ENCODE assay signal across 8 cellular contexts in genomic region chrX:65688403-65688881, GRCh38. TPM values are rescaled to one million over a fixed set of nuclear protein-coding genes. Genes with fewer than 3 reads are reported as not detected.
DNase-seq lines count a peak whose midpoint lies in the region; ATAC-seq and TF ChIP-seq lines count a peak whose summit lies in the region.

No MANE protein-coding gene starts in this region.

- H3K27me3 ChIP-seq in vagina = no peaks in the 10 kb centered on the region

- peaks cover 81% of the 10 kb centered on the region for H3K4me1 Mint-ChIP-seq in activated CD4-positive, alpha-beta T cell treated with anti-CD3 and anti-CD28 coated beads for 36 hours
- H3K4me1 Mint-ChIP-seq in mesothelial cell of epicardium = peaks cover 2% of the 10 kb centered on the region

- H3K79me2 ChIP-seq in OCI-LY7 (ENCODE audit: insufficient read depth, low read depth, low read length) = peaks cover 99% of the 10 kb centered on the region

- H3K4me1 ChIP-seq in OCI-LY7 (ENCODE audit: insufficient read depth, low read length, poor library complexity, severe bottlenecking) (peaks cover 91% of the 10 kb centered on the region), vagina (peaks cover 72% of the 10 kb centered on the region)

- no peak for TF ChIP-seq POLR2A in vagina (IDR thresholded peaks at IDR 0.05)

- H3K4me2 ChIP-seq in OCI-LY7 (ENCODE audit: low read length) = peak overlapping the region; percentile 66

- H3K4me3 Mint-ChIP-seq in activated CD4-positive, alpha-beta T cell treated with anti-CD3 and anti-CD28 coated beads for 36 hours = peak overlapping the region; percentile 15
- no peak overlapping the region for H3K4me3 Mint-ChIP-seq in mesothelial cell of epicardium

- no peaks in the 10 kb centered on the region for H3K27me3 Mint-ChIP-seq in activated CD4-positive, alpha-beta T cell treated with anti-CD3 and anti-CD28 coated beads for 36 hours
- H3K27me3 Mint-ChIP-seq in mesothelial cell of epicardium (ENCODE audit: low read depth) = no peaks in the 10 kb centered on the region

- peak overlapping the region; percentile 86 for H3K27ac Mint-ChIP-seq in activated CD4-positive, alpha-beta T cell treated with anti-CD3 and anti-CD28 coated beads for 36 hours
- H3K27ac Mint-ChIP-seq in mesothelial cell of epicardium = no peak overlapping the region

- peak overlapping the region; percentile 26 for H3K4me3 ChIP-seq in OCI-LY7 (ENCODE audit: low read depth, low read length, poor library complexity, severe bottlenecking)
- H3K4me3 ChIP-seq in vagina = no peak overlapping the region

- peak; percentile 47 for ATAC-seq in activated CD4-positive, alpha-beta T cell treated with anti-CD3 and anti-CD28 coated beads for 36 hours
- ATAC-seq in HG02763 (IDR thresholded peaks at IDR 0.05; ENCODE audit: unreplicated experiment) = peak; percentile 92

- H3K36me3 Mint-ChIP-seq in activated CD4-positive, alpha-beta T cell treated with anti-CD3 and anti-CD28 coated beads for 36 hours (ENCODE audit: low read depth) = peaks cover 47% of the 10 kb centered on the region
- H3K36me3 Mint-ChIP-seq in mesothelial cell of epicardium = peaks cover 12% of the 10 kb centered on the region

- TF ChIP-seq CTCF in OCI-LY7 (conservative IDR thresholded peaks at IDR 0.05; ENCODE audit: low read length) (no peak), vagina (IDR thresholded peaks at IDR 0.05) (no peak), mesothelial cell of epicardium (IDR thresholded peaks at IDR 0.05; ENCODE audit: unreplicated experiment) (no peak)

- no peaks in the 10 kb centered on the region for H3K9me2 ChIP-seq in OCI-LY7 (ENCODE audit: insufficient read depth, low read length)

- H3K27ac ChIP-seq in OCI-LY7 (ENCODE audit: low read depth, low read length, poor library complexity, severe bottlenecking) (peak overlapping the region; percentile 71), vagina (no peak overlapping the region)

- peaks cover 8% of the 10 kb centered on the region; the same call in 1 of the 2 replicates for H4K20me1 ChIP-seq in OCI-LY7 (ENCODE audit: insufficient read depth, low read length)

- POLR2A ChIA-PET in activated CD4-positive, alpha-beta T cell treated with anti-CD3 and anti-CD28 coated beads for 36 hours (lab: Charles Lee) = interaction anchor here (1.0 to 1.1 kb wide), 2 partner anchors 15 to 19 kb away, joined by 3 read pairs; no protein-coding TSS in a partner anchor
- POLR2A ChIA-PET in OCI-LY7 (lab: Charles Lee) = interaction anchor here (1.7 to 4.6 kb wide), 5 partner anchors 9 to 20 kb away, joined by 7 to 23 read pairs (median 10); no protein-coding TSS in a partner anchor

- no peaks in the 10 kb centered on the region for H3K9me3 ChIP-seq in OCI-LY7 (ENCODE audit: low read length)
- H3K9me3 ChIP-seq in vagina = no peaks in the 10 kb centered on the region

- no peaks in the 10 kb centered on the region for H3K9me3 Mint-ChIP-seq in activated CD4-positive, alpha-beta T cell treated with anti-CD3 and anti-CD28 coated beads for 36 hours (ENCODE audit: low read depth)
- H3K9me3 Mint-ChIP-seq in mesothelial cell of epicardium = peaks cover 25% of the 10 kb centered on the region

- H3K36me3 ChIP-seq in OCI-LY7 (ENCODE audit: insufficient read depth, low read length) (peaks cover 4% of the 10 kb centered on the region), vagina (no peaks in the 10 kb centered on the region)

- DNase-seq in activated CD4-positive, alpha-beta T cell treated with anti-CD3 and anti-CD28 coated beads for 36 hours = no peak
- no peak for DNase-seq in activated CD4-positive, alpha-beta T cell treated with anti-CD3 and anti-CD28 coated beads, Interleukin-2, amount 50 U/mL, for 4 hours
- DNase-seq in OCI-LY7 (ENCODE audit: low spot score) = peak; percentile 70
- DNase-seq in kidney tubule cell (ENCODE audit: low spot score) = peak; percentile 68
- no peak for DNase-seq in vagina (ENCODE audit: extremely low spot score in 2 of 2)
- no peak for DNase-seq in T-helper 9 cell
- no peak for DNase-seq in mesothelial cell of epicardium (ENCODE audit: low spot score in 2 of 2, unreplicated experiment in 2 of 2)

- intact Hi-C loops in activated CD4-positive, alpha-beta T cell treated with anti-CD3 and anti-CD28 coated beads for 36 hours (cut with DNase I, micrococcal nuclease) = no loop called here
- intact Hi-C loops in OCI-LY7 (cut with micrococcal nuclease; ENCODE audit: unreplicated experiment) = no loop called here
- intact Hi-C loops in vagina (cut with DNase I) = no loop called here

- no peak overlapping the region for H2AFZ ChIP-seq in OCI-LY7 (ENCODE audit: low read length)

- BruUV-seq in OCI-LY7 (replicated peaks; lab: Mats Ljungman, UMichigan) = no TSS peak

- CTCF ChIA-PET in activated CD4-positive, alpha-beta T cell treated with anti-CD3 and anti-CD28 coated beads for 36 hours (lab: Charles Lee) = interaction anchor here (1.1 to 3.0 kb wide), 3 partner anchors 8 to 18 kb away, joined by 3 to 10 read pairs (median 8); no protein-coding TSS in a partner anchor
- CTCF ChIA-PET in OCI-LY7 (lab: Charles Lee; ENCODE audit: unreplicated experiment) = interaction anchor here (0.7 kb wide), 1 partner anchor 11 kb away, joined by 3 read pairs; no protein-coding TSS in a partner anchor

RNA-seq across cellular contexts. Expression of gene MSN, which starts 21.0 kb away (rescaled TPM):
- 100 to 1,000 TPM; 476 to 609 TPM for total RNA-seq in activated CD4-positive, alpha-beta T cell treated with anti-CD3 and anti-CD28 coated beads for 36 hours
- total RNA-seq in OCI-LY7 (2014; rRNA removed; shearing (Covaris generic)) = 95.1 and 95.8 TPM in 2 replicates
- total RNA-seq in OCI-LY7 (2022) (143 and 145 TPM in 2 replicates), vagina (192 TPM), mesothelial cell of epicardium (87.8 to 91.2 TPM (median 88.4 TPM) in 3 replicates)

Comparison
In these comparisons a context has a peak if more than half of its experiments do, and no peak if none do; other contexts are left out.
1. DNase-seq: peak in OCI-LY7 (single experiment) and kidney tubule cell (single experiment); none in activated CD4-positive, alpha-beta T cell treated with anti-CD3 and anti-CD28 coated beads for 36 hours (single experiment), activated CD4-positive, alpha-beta T cell treated with anti-CD3 and anti-CD28 coated beads, Interleukin-2, amount 50 U/mL, for 4 hours (0 of 2), vagina (0 of 2), T-helper 9 cell (single experiment) and mesothelial cell of epicardium (0 of 2).